ENCODE assay signal across 9 cellular contexts in genomic region chr15:52790941-52791751, GRCh38. TPM values are rescaled to one million over a fixed set of nuclear protein-coding genes. Genes with fewer than 3 reads are reported as not detected.
DNase-seq lines count a peak whose midpoint lies in the region; ATAC-seq and TF ChIP-seq lines count a peak whose summit lies in the region.
"Had no signal": no experiment of that assay in that cellular context is flagged by ENCODE, and none has a peak within 500 bp of the region (broad histone marks: within the 10 kb centered on the region; RNA-seq: fewer than 3 reads in every experiment).

No MANE protein-coding gene starts in this region.

- no peaks in the 10 kb centered on the region for H3K9me3 Mint-ChIP-seq in activated CD4-positive, alpha-beta memory T cell treated with anti-CD3 and anti-CD28 coated beads, Interleukin-2, amount 10 ng/mL, durations not matched to agents 7 days and 5 days
- H3K9me3 Mint-ChIP-seq in activated CD4-positive, alpha-beta memory T cell treated with anti-CD3 and anti-CD28 coated beads for 36 hours = no peaks in the 10 kb centered on the region

- peaks cover 3 to 68% of the 10 kb centered on the region in 2 donors for H3K27me3 ChIP-seq in tibial artery

- H3K27ac Mint-ChIP-seq in activated CD4-positive, alpha-beta memory T cell treated with anti-CD3 and anti-CD28 coated beads, Interleukin-2, amount 10 ng/mL, durations not matched to agents 7 days and 5 days = no peak overlapping the region
- H3K27ac Mint-ChIP-seq in activated CD4-positive, alpha-beta memory T cell treated with anti-CD3 and anti-CD28 coated beads for 36 hours = no peak overlapping the region

- intact Hi-C loops in activated CD4-positive, alpha-beta memory T cell treated with anti-CD3 and anti-CD28 coated beads for 36 hours (cut with micrococcal nuclease) = no loop called here
- intact Hi-C loops in tibial artery (cut with DNase I; ENCODE audit: low total_unique reads) = no loop called here

- H3K4me1 ChIP-seq in tibial artery = peaks cover 0 to 59% (median 48%) of the 10 kb centered on the region in 4 donors

- H3K4me3 ChIP-seq in tibial artery = peak overlapping the region; percentile 48 to 56
- H3K4me3 ChIP-seq: lung had no signal

- TF ChIP-seq POLR2A in erythroblast (IDR thresholded peaks at IDR 0.05; ENCODE audit: low read length) = no peak

- CTCF ChIA-PET in activated CD4-positive, alpha-beta memory T cell treated with anti-CD3 and anti-CD28 coated beads, Interleukin-2, amount 10 ng/mL, durations not matched to agents 7 days and 5 days (lab: Charles Lee) = no interaction called here
- CTCF ChIA-PET in activated CD4-positive, alpha-beta memory T cell treated with anti-CD3 and anti-CD28 coated beads for 36 hours (lab: Charles Lee) = no interaction called here

- no peak overlapping the region for H3K27ac ChIP-seq in tibial artery

- ATAC-seq in left lobe of liver = peak; percentile 1

- POLR2A ChIA-PET in activated CD4-positive, alpha-beta memory T cell treated with anti-CD3 and anti-CD28 coated beads, Interleukin-2, amount 10 ng/mL, durations not matched to agents 7 days and 5 days (lab: Charles Lee) = no interaction called here
- POLR2A ChIA-PET in activated CD4-positive, alpha-beta memory T cell treated with anti-CD3 and anti-CD28 coated beads for 36 hours (lab: Charles Lee) = no interaction called here

- no peaks in the 10 kb centered on the region for H3K36me3 ChIP-seq in tibial artery

- peak overlapping the region; percentile 55 for H3K4me3 Mint-ChIP-seq in activated CD4-positive, alpha-beta memory T cell treated with anti-CD3 and anti-CD28 coated beads, Interleukin-2, amount 10 ng/mL, durations not matched to agents 7 days and 5 days
- no peak overlapping the region for H3K4me3 Mint-ChIP-seq in activated CD4-positive, alpha-beta memory T cell treated with anti-CD3 and anti-CD28 coated beads for 36 hours

- H3K36me3 Mint-ChIP-seq in activated CD4-positive, alpha-beta memory T cell treated with anti-CD3 and anti-CD28 coated beads, Interleukin-2, amount 10 ng/mL, durations not matched to agents 7 days and 5 days (ENCODE audit: low read depth) = peaks cover 6% of the 10 kb centered on the region
- no peaks in the 10 kb centered on the region for H3K36me3 Mint-ChIP-seq in activated CD4-positive, alpha-beta memory T cell treated with anti-CD3 and anti-CD28 coated beads for 36 hours

- no peak for DNase-seq in activated CD4-positive, alpha-beta memory T cell treated with anti-CD3 and anti-CD28 coated beads, Interleukin-2, amount 10 ng/mL, durations not matched to agents 7 days and 5 days
- DNase-seq in activated CD4-positive, alpha-beta memory T cell treated with anti-CD3 and anti-CD28 coated beads for 36 hours = no peak
- DNase-seq in astrocyte of the hippocampus (ENCODE audit: low read depth, low spot score) (peak; percentile 45), left lobe of liver (ENCODE audit: low spot score) (no peak), tibial artery (no peak), erythroblast (lab: John Stamatoyannopoulos, UW) (no peak), OCI-M1 (lab: John Stamatoyannopoulos, UW) (no peak), NCI-H187 (lab: John Stamatoyannopoulos, UW) (no peak)

- peaks cover 11% of the 10 kb centered on the region for H3K4me1 Mint-ChIP-seq in activated CD4-positive, alpha-beta memory T cell treated with anti-CD3 and anti-CD28 coated beads, Interleukin-2, amount 10 ng/mL, durations not matched to agents 7 days and 5 days
- peaks cover 28% of the 10 kb centered on the region for H3K4me1 Mint-ChIP-seq in activated CD4-positive, alpha-beta memory T cell treated with anti-CD3 and anti-CD28 coated beads for 36 hours (ENCODE audit: low read depth)

- peaks cover 87% of the 10 kb centered on the region for H3K27me3 Mint-ChIP-seq in activated CD4-positive, alpha-beta memory T cell treated with anti-CD3 and anti-CD28 coated beads, Interleukin-2, amount 10 ng/mL, durations not matched to agents 7 days and 5 days
- H3K27me3 Mint-ChIP-seq in activated CD4-positive, alpha-beta memory T cell treated with anti-CD3 and anti-CD28 coated beads for 36 hours = peaks cover 82% of the 10 kb centered on the region

- no peaks in the 10 kb centered on the region for H3K9me3 ChIP-seq in tibial artery

- TF ChIP-seq CTCF in tibial artery (IDR thresholded peaks at IDR 0.05) = no peak

RNA-seq across cellular contexts. Expression of gene ONECUT1, which starts 1.0 kb away (rescaled TPM):
- total RNA-seq in activated CD4-positive, alpha-beta memory T cell treated with anti-CD3 and anti-CD28 coated beads, Interleukin-2, amount 10 ng/mL, durations not matched to agents 7 days and 5 days = not detected
- not detected for total RNA-seq in activated CD4-positive, alpha-beta memory T cell treated with anti-CD3 and anti-CD28 coated beads for 36 hours
- 63.0 TPM for total RNA-seq in left lobe of liver

Comparison
In these comparisons a context has a peak if more than half of its experiments do, and no peak if none do; other contexts are left out.
1. RNA of gene ONECUT1, which starts 1.0 kb away (total RNA-seq): 63.0 TPM in left lobe of liver (single experiment); not detected in activated CD4-positive, alpha-beta memory T cell treated with anti-CD3 and anti-CD28 coated beads, Interleukin-2, amount 10 ng/mL, durations not matched to agents 7 days and 5 days and not detected in activated CD4-positive, alpha-beta memory T cell treated with anti-CD3 and anti-CD28 coated beads for 36 hours; every median in the first group is over 10 times any median in the second.